In genomic region chr9:68366933-68367534, GRCh38 we compare ENCODE assay signal across 11 cellular contexts. TPM values are rescaled to one million over a fixed set of nuclear protein-coding genes. Genes with fewer than 3 reads are reported as not detected.
DNase-seq lines count a peak whose midpoint lies in the region; ATAC-seq and TF ChIP-seq lines count a peak whose summit lies in the region.
"Not testable (repeated sequence)": the region's sequence is repeated elsewhere in the genome, so short reads cannot be mapped to it uniquely, and the experiment has no call there.
"Had no signal": no experiment of that assay in that cellular context is flagged by ENCODE, and none has a peak within 500 bp of the region (broad histone marks: within the 10 kb centered on the region; RNA-seq: fewer than 3 reads in every experiment).

No MANE protein-coding gene starts in this region.

- CTCF ChIA-PET in IMR-90 (lab: Yijun Ruan, JAX): not testable (repeated sequence)

- not testable (repeated sequence) for H3K9ac ChIP-seq in BLaER1
- H3K9ac ChIP-seq in IMR-90 (ENCODE audit: low read depth, low read length): peak overlapping the region; percentile 46; the same call in 1 of the 2 replicates

- H3K4me2 ChIP-seq in BLaER1 (peak overlapping the region; percentile 49; the same call in 1 of the 2 replicates), IMR-90 (ENCODE audit: low read depth, low read length) (peak overlapping the region; percentile 86)

- dilution Hi-C loops in IMR-90 (cut with HindIII; ENCODE audit: low sequenced_read_pairs, unreplicated experiment): not testable (repeated sequence)

- peak overlapping the region; percentile 84 for H2BK20ac ChIP-seq in IMR-90 (ENCODE audit: low read depth, low read length)

- H3K27ac Mint-ChIP-seq in activated CD4-positive, alpha-beta T cell treated with anti-CD3 and anti-CD28 coated beads, Interleukin-2, amount 10 ng/mL, durations not matched to agents 24 days and 14 days; naive B cell; stimulated activated memory B cell treated with anti-CD40 and anti-IgM and Interleukin-4, amounts not matched to agents 10 μg/mL and 1 μg/mL and 100 μg/mL, for 72 hours: not testable (repeated sequence)
- H3K27ac Mint-ChIP-seq in brain: peak overlapping the region in 3 of 5 experiments; percentile 43 to 92 (median 84)

- BruUV-seq in IMR-90 (replicated peaks; lab: Mats Ljungman, UMichigan): not testable (repeated sequence)

- not testable (repeated sequence) for H3K4me1 Mint-ChIP-seq in activated CD4-positive, alpha-beta T cell treated with anti-CD3 and anti-CD28 coated beads, Interleukin-2, amount 10 ng/mL, durations not matched to agents 24 days and 14 days; brain; naive B cell; stimulated activated memory B cell treated with anti-CD40 and anti-IgM and Interleukin-4, amounts not matched to agents 10 μg/mL and 1 μg/mL and 100 μg/mL, for 72 hours

- H2BK5ac ChIP-seq in IMR-90 (ENCODE audit: low read depth, low read length, poor library complexity, severe bottlenecking): peak overlapping the region; percentile 76

- H3K23ac ChIP-seq in IMR-90 (ENCODE audit: low read depth, low read length): not testable (repeated sequence)

- not testable (repeated sequence) for TF ChIP-seq RAD21 in IMR-90 (IDR thresholded peaks at IDR 0.05; ENCODE audit: low read length)

- not testable (repeated sequence) for H2AK9ac ChIP-seq in IMR-90 (replicated peaks; ENCODE audit: low read depth, low read length, poor library complexity)

- 0 out of 2 replicates have a peak overlapping the region, but pooled peaks have one; percentile 50 for H2AK5ac ChIP-seq in IMR-90 (ENCODE audit: low read depth, low read length)

- intact Hi-C loops in IMR-90 (cut with micrococcal nuclease); activated CD4-positive, alpha-beta T cell treated with anti-CD3 and anti-CD28 coated beads, Interleukin-2, amount 10 ng/mL, durations not matched to agents 24 days and 14 days (cut with micrococcal nuclease); left ventricle myocardium superior (cut with micrococcal nuclease): not testable (repeated sequence)

- peak overlapping the region; percentile 82; the same call in 1 of the 2 replicates for H4K5ac ChIP-seq in IMR-90 (ENCODE audit: low read depth, low read length)

- H4K8ac ChIP-seq in IMR-90 (ENCODE audit: low read depth in 2 of 2, low read length in 2 of 2): peak overlapping the region in 1 of 2 experiments; percentile 69; a peak in 1 of 4 replicates

- H3K27ac ChIP-seq in BLaER1: not testable (repeated sequence)
- peak overlapping the region; percentile 81 for H3K27ac ChIP-seq in IMR-90 (ENCODE audit: insufficient read depth, low read length)

- H3K36me3 Mint-ChIP-seq in activated CD4-positive, alpha-beta T cell treated with anti-CD3 and anti-CD28 coated beads, Interleukin-2, amount 10 ng/mL, durations not matched to agents 24 days and 14 days (ENCODE audit: low read depth); brain; naive B cell; stimulated activated memory B cell treated with anti-CD40 and anti-IgM and Interleukin-4, amounts not matched to agents 10 μg/mL and 1 μg/mL and 100 μg/mL, for 72 hours: not testable (repeated sequence)

- not testable (repeated sequence) for H3K27me3 ChIP-seq in BLaER1; IMR-90 (ENCODE audit: control insufficient read depth, insufficient read depth, low read length)

- H3K4me3 Mint-ChIP-seq in activated CD4-positive, alpha-beta T cell treated with anti-CD3 and anti-CD28 coated beads, Interleukin-2, amount 10 ng/mL, durations not matched to agents 24 days and 14 days: peak overlapping the region; percentile 13
- H3K4me3 Mint-ChIP-seq in brain (peak overlapping the region in 2 of 5 experiments; percentile 48 to 69), naive B cell (peak overlapping the region in 2 of 8 donors; percentile 14 to 51)
- H3K4me3 Mint-ChIP-seq in stimulated activated memory B cell treated with anti-CD40 and anti-IgM and Interleukin-4, amounts not matched to agents 10 μg/mL and 1 μg/mL and 100 μg/mL, for 72 hours: not testable (repeated sequence)

- not testable (repeated sequence) for H2AFZ ChIP-seq in IMR-90 (replicated peaks; ENCODE audit: low read length, poor library complexity)

- peak; percentile 24 for DNase-seq in IMR-90
- peak; percentile 60 for DNase-seq in activated CD4-positive, alpha-beta T cell treated with anti-CD3 and anti-CD28 coated beads, Interleukin-2, amount 10 ng/mL, durations not matched to agents 24 days and 14 days
- not testable (repeated sequence) for DNase-seq in left ventricle myocardium superior, naive B cell

- ATAC-seq in GM19372 (IDR thresholded peaks at IDR 0.05; ENCODE audit: low read depth, unreplicated experiment) (peak; percentile 64), IMR-90 (ENCODE audit: low read depth) (peak; percentile 49), left ventricle myocardium superior (peak; percentile 87), naive B cell (ENCODE audit: low read depth in 2 of 2) (peak; percentile 50 to 56)
- peak; percentile 55 for ATAC-seq in stimulated activated memory B cell treated with anti-CD40 and anti-IgM and Interleukin-4, amounts not matched to agents 10 μg/mL and 1 μg/mL and 100 μg/mL, for 72 hours

- H3K27me3 Mint-ChIP-seq in activated CD4-positive, alpha-beta T cell treated with anti-CD3 and anti-CD28 coated beads, Interleukin-2, amount 10 ng/mL, durations not matched to agents 24 days and 14 days; stimulated activated memory B cell treated with anti-CD40 and anti-IgM and Interleukin-4, amounts not matched to agents 10 μg/mL and 1 μg/mL and 100 μg/mL, for 72 hours: not testable (repeated sequence)
- H3K27me3 Mint-ChIP-seq in brain (peaks cover 12% of the 10 kb centered on the region), naive B cell (peaks cover 8 to 19% (median 14%) of the 10 kb centered on the region in 3 donors)

- H3K14ac ChIP-seq in IMR-90 (replicated peaks; ENCODE audit: low read depth, low read length): not testable (repeated sequence)

- not testable (repeated sequence) for TF ChIP-seq CTCF in IMR-90 (conservative IDR thresholded peaks at IDR 0.05; ENCODE audit: low read depth, low read length); brain (conservative IDR thresholded peaks at IDR 0.05)

- not testable (repeated sequence) for H3K4me3 ChIP-seq in BLaER1; IMR-90 (ENCODE audit: insufficient read depth, low read depth, low read length)

- H4K20me1 ChIP-seq in BLaER1; IMR-90 (ENCODE audit: insufficient read depth, low read length): not testable (repeated sequence)

- not testable (repeated sequence) for H3K9me1 ChIP-seq in IMR-90 (ENCODE audit: insufficient read depth, low read length)

- not testable (repeated sequence) for H3K9me3 Mint-ChIP-seq in activated CD4-positive, alpha-beta T cell treated with anti-CD3 and anti-CD28 coated beads, Interleukin-2, amount 10 ng/mL, durations not matched to agents 24 days and 14 days; brain; naive B cell; stimulated activated memory B cell treated with anti-CD40 and anti-IgM and Interleukin-4, amounts not matched to agents 10 μg/mL and 1 μg/mL and 100 μg/mL, for 72 hours

- not testable (repeated sequence) for H3K36me3 ChIP-seq in BLaER1; IMR-90 (ENCODE audit: control insufficient read depth, insufficient read depth, low read length)

- POLR2A ChIA-PET in IMR-90 (lab: Charles Lee; ENCODE audit: unreplicated experiment): not testable (repeated sequence)

- in situ Hi-C loops in IMR-90 (cut with MboI; ENCODE audit: low sequenced_read_pairs): not testable (repeated sequence)

- H2BK120ac ChIP-seq in IMR-90 (ENCODE audit: low read depth, low read length): peak overlapping the region; percentile 95

- not testable (repeated sequence) for H3K56ac ChIP-seq in IMR-90 (ENCODE audit: extremely low read depth, insufficient read depth, low read length)

- H3K4ac ChIP-seq in IMR-90 (ENCODE audit: low read depth, low read length): peak overlapping the region; percentile 83

- TF ChIP-seq POLR2A in IMR-90 (IDR thresholded peaks at IDR 0.05; ENCODE audit: low read depth, low read length): not testable (repeated sequence)

- WGBS in IMR-90 (ENCODE audit: extremely low coverage in 2 of 2, insufficient read length in 1 of 2), 2 experiments: no CpG with 5 or more reads among the region's 10 CpGs

- H4K91ac ChIP-seq in IMR-90 (ENCODE audit: insufficient read depth, low read depth, low read length): peak overlapping the region; percentile 79

- not testable (repeated sequence) for H3K79me1 ChIP-seq in IMR-90 (ENCODE audit: low read depth in 1 of 2, low read length in 2 of 2)

- peak overlapping the region; percentile 59; the same call in 1 of the 3 replicates for H2BK15ac ChIP-seq in IMR-90 (ENCODE audit: low read depth, low read length)

- H3K18ac ChIP-seq in IMR-90 (ENCODE audit: low read depth, low read length): peak overlapping the region; percentile 74

- not testable (repeated sequence) for H3K9me3 ChIP-seq in BLaER1; IMR-90 (ENCODE audit: control insufficient read depth, insufficient read depth, low read length)

- H3K4me1 ChIP-seq in BLaER1; IMR-90 (ENCODE audit: control insufficient read depth, insufficient read depth, low read length): not testable (repeated sequence)

TF ChIP-seq in IMR-90, 13 proteins besides CTCF, POLR2A, EP300 and RAD21:
- TF ChIP-seq MAFK (IDR thresholded peaks at IDR 0.05; ENCODE audit: low read depth, low read length): peak; percentile 80

RNA-seq across cellular contexts. Expression of gene PGM5, which starts 10.6 kb away (rescaled TPM):
- total RNA-seq in IMR-90 (2012; rRNA removed) (12.8 and 14.7 TPM in 2 replicates), left ventricle myocardium superior (150 TPM)
- polyA plus RNA-seq in IMR-90 (2012; rRNA removed) (7.4 and 8.3 TPM in 2 replicates), brain (ENCODE audit: insufficient read depth, low read depth, low replicate concordance) (2.4 TPM), naive B cell (ENCODE audit: low read depth in 6 of 6) (not detected)
- polyA plus RNA-seq in IMR-90 (2012; cell fraction: cytosol; rRNA removed): 6.7 and 7.3 TPM in 2 replicates
- 2.3 and 5.2 TPM in 2 replicates for polyA plus RNA-seq in IMR-90 (2012; cell fraction: nucleus; rRNA removed; ENCODE audit: low replicate concordance)
- total RNA-seq in activated CD4-positive, alpha-beta T cell treated with anti-CD3 and anti-CD28 coated beads, Interleukin-2, amount 10 ng/mL, durations not matched to agents 24 days and 14 days: not detected in 2 replicates
- total RNA-seq: A172; CD8-positive, alpha-beta memory T cell; OCI-LY7 had no signal
- polyA plus RNA-seq: CD8-positive, alpha-beta memory T cell had no signal

Comparison
In these comparisons a context has a peak if more than half of its experiments do, and no peak if none do; other contexts are left out.
1. RNA of gene PGM5, which starts 10.6 kb away (total RNA-seq): 150 TPM in left ventricle myocardium superior (single experiment) and 12.8 to 14.7 TPM in IMR-90; not detected in activated CD4-positive, alpha-beta T cell treated with anti-CD3 and anti-CD28 coated beads, Interleukin-2, amount 10 ng/mL, durations not matched to agents 24 days and 14 days; every median in the first group is over 10 times any median in the second.
2. Peak in every context shown above with its lines, with median percentiles within 50 percentile points of each other: ATAC-seq.